ENCODE assay signal across 8 cellular contexts in the genomic region with DNA sequence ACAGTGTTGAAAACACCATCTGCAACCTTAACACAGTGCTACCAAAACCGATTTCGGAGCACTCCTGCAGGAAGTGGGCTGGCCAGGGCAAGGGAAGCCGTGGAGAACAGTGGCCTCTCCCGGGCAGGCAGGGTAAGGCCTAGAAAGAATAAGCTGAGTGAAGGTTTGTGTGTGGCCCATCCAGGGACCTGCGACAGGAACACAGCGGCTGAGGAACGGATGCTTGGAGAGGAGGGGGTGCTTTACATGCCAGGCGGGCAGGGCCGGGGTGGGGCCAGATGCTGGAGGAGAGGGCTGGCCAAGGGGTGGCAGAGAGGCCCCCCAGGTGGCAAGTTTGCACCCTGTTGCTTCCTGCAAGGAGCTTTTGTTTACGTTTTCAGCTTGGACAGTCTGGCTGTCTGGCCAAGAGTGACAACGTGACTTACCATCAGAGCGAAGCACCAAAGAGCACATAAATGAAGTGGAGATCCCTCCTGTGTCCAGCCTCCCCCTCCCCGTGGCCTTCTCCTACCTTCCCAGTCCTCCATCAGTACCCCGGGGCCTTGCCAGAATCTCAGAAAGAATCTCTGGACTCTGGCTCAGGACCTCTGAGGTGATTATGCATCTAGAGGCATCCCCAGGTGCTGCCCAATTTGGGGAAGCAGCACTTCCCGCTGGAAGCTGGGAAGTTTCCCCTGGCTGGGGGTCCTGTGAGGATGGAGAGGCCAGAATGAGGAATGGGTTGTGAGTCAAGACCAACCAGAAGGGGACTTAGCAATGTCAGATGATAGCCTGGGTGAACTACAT.
DNase-seq lines count a peak whose midpoint lies in the region; ATAC-seq lines count a peak whose summit lies in the region.

No MANE protein-coding gene starts in this region.

- peak; percentile 78 for DNase-seq in Daoy (ENCODE audit: low read depth)
- DNase-seq in HAP-1 (ENCODE audit: low spot score in 2 of 2), result peak; percentile 71 to 83
- peak; percentile 60 for DNase-seq in MV-4-11 (lab: John Stamatoyannopoulos, UW)
- DNase-seq in T-cell, result peak; percentile 33 to 78 (median 68)
- DNase-seq in hepatic stellate cell (ENCODE audit: low spot score), result peak; percentile 59
- DNase-seq in renal cortical epithelial cell (ENCODE audit: low read depth), result peak; percentile 56

- in situ Hi-C loops in HAP-1 (cut with MboI; ENCODE audit: low sequenced_read_pairs), result no loop called here

- peak overlapping the region; percentile 91 to 96 for H3K27ac Mint-ChIP-seq in T-cell

- H3K4me3 ChIP-seq in HAP-1, result no peak overlapping the region

- CTCF ChIA-PET in T-cell (lab: Charles Lee), result interaction anchor here (0.6 to 1.7 kb wide), 6 partner anchors 16 to 332 kb away, joined by 3 to 17 read pairs (median 7); no protein-coding TSS in a partner anchor

- peak overlapping the region; percentile 96 for H3K27ac ChIP-seq in angular gyrus (ENCODE audit: low read depth, low read length)

- H3K36me3 ChIP-seq in HAP-1 (replicated peaks), result no peaks in the 10 kb centered on the region

- peaks cover 54 to 57% (median 56%) of the 10 kb centered on the region in 3 donors for H3K4me1 Mint-ChIP-seq in T-cell

- H3K36me3 Mint-ChIP-seq in T-cell, result no peaks in the 10 kb centered on the region

- POLR2A ChIA-PET in T-cell (lab: Charles Lee), result interaction anchor here (0.6 to 0.7 kb wide), 2 partner anchors 205 to 383 kb away, joined by 3 to 11 read pairs; no protein-coding TSS in a partner anchor

- no peaks in the 10 kb centered on the region for H3K9me3 ChIP-seq in HAP-1

- peak overlapping the region; percentile 82 to 92 (median 88) for H3K4me3 Mint-ChIP-seq in T-cell

- no peaks in the 10 kb centered on the region for H3K27me3 Mint-ChIP-seq in T-cell

- no peaks in the 10 kb centered on the region for H3K9me3 Mint-ChIP-seq in T-cell

- H3K4me1 ChIP-seq in HAP-1, result peaks cover 21% of the 10 kb centered on the region

- peak; percentile 62 to 69 (median 67) for ATAC-seq in T-cell (replicated peaks in 1 of 4)
- ATAC-seq in HG03039 (IDR thresholded peaks at IDR 0.05; ENCODE audit: unreplicated experiment), result no peak

- no peaks in the 10 kb centered on the region for H3K27me3 ChIP-seq in HAP-1 (ENCODE audit: low read depth)
